Comparison of ENCODE assay signal across 8 cellular contexts in genomic region chr12:50167026-50167742, GRCh38. TPM values are rescaled to one million over a fixed set of nuclear protein-coding genes. Genes with fewer than 3 reads are reported as not detected.
DNase-seq lines count a peak whose midpoint lies in the region; ATAC-seq and TF ChIP-seq lines count a peak whose summit lies in the region.

TSS of gene CERS5 (minus strand) at chr12:50167369. CDS start at chr12:50167297, 72 bp downstream.

- peak within 1 kb of the TSS; percentile 85 for H3K4me3 Mint-ChIP-seq in activated CD4-positive, alpha-beta T cell treated with anti-CD3 and anti-CD28 coated beads for 36 hours

- peaks cover 14% of the 10 kb centered on the region for H3K36me3 Mint-ChIP-seq in activated CD4-positive, alpha-beta T cell treated with anti-CD3 and anti-CD28 coated beads for 36 hours (ENCODE audit: low read depth)

- H3K27ac Mint-ChIP-seq in activated CD4-positive, alpha-beta T cell treated with anti-CD3 and anti-CD28 coated beads for 36 hours = peak within 1 kb of the TSS; percentile 96

- peaks cover 27% of the 10 kb centered on the region for H3K4me1 Mint-ChIP-seq in activated CD4-positive, alpha-beta T cell treated with anti-CD3 and anti-CD28 coated beads for 36 hours

- CTCF ChIA-PET in activated CD4-positive, alpha-beta T cell treated with anti-CD3 and anti-CD28 coated beads for 36 hours (lab: Charles Lee) = interaction anchor here (0.6 to 5.2 kb wide), 18 partner anchors 9 to 1190 kb away, joined by 3 to 33 read pairs (median 5); partner anchors contain the start of genes COX14 and SMARCD1

- POLR2A ChIA-PET in activated CD4-positive, alpha-beta T cell treated with anti-CD3 and anti-CD28 coated beads for 36 hours (lab: Charles Lee) = interaction anchor here (0.6 to 2.6 kb wide), 12 partner anchors 9 to 597 kb away, joined by 3 to 26 read pairs (median 5); partner anchors contain the start of genes COX14 and SMARCD1

- H3K9me3 Mint-ChIP-seq in activated CD4-positive, alpha-beta T cell treated with anti-CD3 and anti-CD28 coated beads for 36 hours (ENCODE audit: low read depth) = no peaks in the 10 kb centered on the region

- peak; percentile 94 for ATAC-seq in HG03442 (IDR thresholded peaks at IDR 0.05; ENCODE audit: unreplicated experiment)
- ATAC-seq in activated CD4-positive, alpha-beta T cell treated with anti-CD3 and anti-CD28 coated beads for 36 hours = peak; percentile 99

- intact Hi-C loops in activated CD4-positive, alpha-beta T cell treated with anti-CD3 and anti-CD28 coated beads for 36 hours (cut with DNase I, micrococcal nuclease) = loop anchor here (1.0 to 2.0 kb wide), 12 partner anchors 20 to 599 kb away; partner anchors contain the start of genes RACGAP1 (in 2 of the 2), SMARCD1 (in 2 of the 2), BCDIN3D (in 1 of the 2) and COX14 (in 1 of the 2)

- DNase-seq in Ammon's horn (ENCODE audit: low spot score) (peak; percentile 98), GM19238 (ENCODE audit: insufficient read length, low spot score) (peak; percentile 97), NCI-H524 (lab: John Stamatoyannopoulos, UW) (peak; percentile 93 to 97), choroid plexus epithelial cell (ENCODE audit: low read depth) (peak; percentile 99), kidney glomerular epithelial cell (lab: John Stamatoyannopoulos, UW) (peak; percentile 97)
- peak; percentile 99 for DNase-seq in activated CD4-positive, alpha-beta T cell treated with anti-CD3 and anti-CD28 coated beads for 36 hours
- peak; percentile 88 to 91 for DNase-seq in stimulated activated CD4-positive, alpha-beta T cell treated with anti-CD3 and anti-CD28 coated beads, Interleukin-1b, Interleukin-23, amount 100 ng/mL, for 1 hour (ENCODE audit: low read depth in 2 of 2)

- no peak for TF ChIP-seq CTCF in choroid plexus epithelial cell (conservative IDR thresholded peaks at IDR 0.05; ENCODE audit: low read depth, low read length)

- H3K27me3 Mint-ChIP-seq in activated CD4-positive, alpha-beta T cell treated with anti-CD3 and anti-CD28 coated beads for 36 hours = no peaks in the 10 kb centered on the region

- peak within 1 kb of the TSS; percentile 88 for H3K4me3 ChIP-seq in choroid plexus epithelial cell (ENCODE audit: low read depth, low read length)

RNA-seq across cellular contexts. Expression of gene CERS5, which starts in this region (rescaled TPM):
- total RNA-seq in activated CD4-positive, alpha-beta T cell treated with anti-CD3 and anti-CD28 coated beads for 36 hours = 10 to 100 TPM; 49.4 to 64.4 TPM

Comparison
In these comparisons a context has a peak if more than half of its experiments do, and no peak if none do; other contexts are left out.
1. Peak in every context shown above with its lines: DNase-seq, ATAC-seq and H3K4me3 ChIP-seq.